ENCODE assay signal across 8 cellular contexts in genomic region chr19:35959040-35959967, GRCh38. TPM values are rescaled to one million over a fixed set of nuclear protein-coding genes. Genes with fewer than 3 reads are reported as not detected.
DNase-seq lines count a peak whose midpoint lies in the region; ATAC-seq and TF ChIP-seq lines count a peak whose summit lies in the region.

No MANE protein-coding gene starts in this region.

- H3F3A ChIP-seq in PC-9 (ENCODE audit: insufficient read depth, low read depth): no peaks in the 10 kb centered on the region

- TF ChIP-seq CTCF in BE2C (IDR thresholded peaks at IDR 0.05; ENCODE audit: low read depth, low read length) (peak; percentile 29), PC-9 (conservative IDR thresholded peaks at IDR 0.05) (no peak)

- intact Hi-C loops in PC-9 (cut with micrococcal nuclease; ENCODE audit: unreplicated experiment): no loop called here

- no peaks in the 10 kb centered on the region for H3K79me2 ChIP-seq in PC-9 (ENCODE audit: low read depth)

- H3K4me1 ChIP-seq in BE2C (no peaks in the 10 kb centered on the region), iPS DF 6.9 (ENCODE audit: control insufficient read depth, insufficient read depth, low read length) (peaks cover 4% of the 10 kb centered on the region; the same call in 1 of the 2 replicates), PC-9 (replicated peaks; ENCODE audit: insufficient read depth) (no peaks in the 10 kb centered on the region)

- DNase-seq in BE2C: peak; percentile 36
- DNase-seq in NCI-H345 (lab: John Stamatoyannopoulos, UW): peak; percentile 40
- DNase-seq in activated effector memory CD4-positive, alpha-beta T cell treated with anti-CD3 and anti-CD28 coated beads, Interleukin-2, amount 50 U/mL, for 16 hours: peak; percentile 95
- no peak for DNase-seq in iPS DF 6.9 (ENCODE audit: low read depth, low spot score)
- peak; percentile 94 for DNase-seq in stimulated activated CD4-positive, alpha-beta T cell treated with anti-CD3 and anti-CD28 coated beads, Interleukin-2, amount 100 ng/mL, for 4 hours (ENCODE audit: low read depth)
- DNase-seq in PC-9: no peak

- POLR2A ChIA-PET in PC-9 (lab: Charles Lee; ENCODE audit: unreplicated experiment): no interaction called here

- H3K9me3 ChIP-seq in BE2C: no peaks in the 10 kb centered on the region
- no peaks in the 10 kb centered on the region for H3K9me3 ChIP-seq in iPS DF 6.9 (ENCODE audit: control insufficient read depth, insufficient read depth, low read length)
- H3K9me3 ChIP-seq in PC-9 (ENCODE audit: insufficient read depth, low read depth): no peaks in the 10 kb centered on the region; the same call in 1 of the 2 replicates

- H3K36me3 ChIP-seq in BE2C (no peaks in the 10 kb centered on the region), iPS DF 6.9 (ENCODE audit: control insufficient read depth, insufficient read depth, low read length) (no peaks in the 10 kb centered on the region), PC-9 (ENCODE audit: low read depth) (no peaks in the 10 kb centered on the region)

- H2AFZ ChIP-seq in PC-9: no peak overlapping the region

- no peaks in the 10 kb centered on the region for H3K9me2 ChIP-seq in PC-9 (ENCODE audit: insufficient read depth)

- ATAC-seq in GM21825 (IDR thresholded peaks at IDR 0.05; ENCODE audit: unreplicated experiment) (no peak), HG02759 (IDR thresholded peaks at IDR 0.05; ENCODE audit: unreplicated experiment) (no peak)

- no peak overlapping the region for H3K4me2 ChIP-seq in PC-9

- WGBS in iPS DF 6.9 (ENCODE audit: insufficient coverage, insufficient read length): no CpG with 5 or more reads among the region's 97 CpGs

- H3K4me3 ChIP-seq in BE2C (ENCODE audit: low read depth, low read length): peak overlapping the region; percentile 26
- H3K4me3 ChIP-seq in iPS DF 6.9 (ENCODE audit: low read length): peak overlapping the region; percentile 6; the same call in 1 of the 2 replicates
- no peak overlapping the region for H3K4me3 ChIP-seq in PC-9

- H3K27me3 ChIP-seq in BE2C: peaks cover 16% of the 10 kb centered on the region
- H3K27me3 ChIP-seq in iPS DF 6.9 (ENCODE audit: control insufficient read depth, insufficient read depth, low read length): peaks cover 18% of the 10 kb centered on the region; the same call in 1 of the 2 replicates
- H3K27me3 ChIP-seq in PC-9 (ENCODE audit: insufficient read depth, low read depth): peaks cover 27% of the 10 kb centered on the region

- CTCF ChIA-PET in PC-9 (lab: Charles Lee): interaction anchor here (0.5 kb wide), 1 partner anchor 265 kb away, joined by 3 read pairs; no protein-coding TSS in a partner anchor

- no TSS peak for BruUV-seq in PC-9 (replicated peaks; lab: Mats Ljungman, UMichigan)

- H3K27ac ChIP-seq in iPS DF 6.9 (ENCODE audit: low read length): no peak overlapping the region
- no peak overlapping the region for H3K27ac ChIP-seq in PC-9

- no peaks in the 10 kb centered on the region for H4K20me1 ChIP-seq in PC-9 (ENCODE audit: insufficient read depth)

RNA-seq across cellular contexts. Expression of gene LRFN3, which starts 23.1 kb away (rescaled TPM):
- 21.5 TPM for polyA plus RNA-seq in BE2C (2012; ENCODE audit: insufficient read depth, insufficient read length, low read depth)
- 10.5 and 14.7 TPM in 2 replicates for total RNA-seq in PC-9 (2021)

RNA-seq across cellular contexts. Expression of gene SDHAF1, which starts 35.7 kb away (rescaled TPM):
- 38.6 TPM for polyA plus RNA-seq in BE2C (2012; ENCODE audit: insufficient read depth, insufficient read length, low read depth)
- 16.9 and 22.4 TPM in 2 replicates for total RNA-seq in PC-9 (2021)

RNA-seq across cellular contexts. Expression of gene SYNE4, which starts 49.3 kb away (rescaled TPM):
- polyA plus RNA-seq in BE2C (2012; ENCODE audit: insufficient read depth, insufficient read length, low read depth): 0.31 TPM
- total RNA-seq in PC-9 (2021): 36.6 and 39.5 TPM in 2 replicates

RNA-seq across cellular contexts. Expression of gene TYROBP, which starts 51.2 kb away (rescaled TPM):
- polyA plus RNA-seq in BE2C (2012; ENCODE audit: insufficient read depth, insufficient read length, low read depth): 1.5 TPM
- not detected in 2 replicates for total RNA-seq in PC-9 (2021)

RNA-seq across cellular contexts. Expression of gene ALKBH6, which starts 54.7 kb away (rescaled TPM):
- 24.4 TPM for polyA plus RNA-seq in BE2C (2012; ENCODE audit: insufficient read depth, insufficient read length, low read depth)
- 48.2 and 55.1 TPM in 2 replicates for total RNA-seq in PC-9 (2021)

Comparison
In these comparisons a context has a peak if more than half of its experiments do, and no peak if none do; other contexts are left out.
1. DNase-seq: peak in BE2C (single experiment), NCI-H345 (single experiment), activated effector memory CD4-positive, alpha-beta T cell treated with anti-CD3 and anti-CD28 coated beads, Interleukin-2, amount 50 U/mL, for 16 hours (single experiment) and stimulated activated CD4-positive, alpha-beta T cell treated with anti-CD3 and anti-CD28 coated beads, Interleukin-2, amount 100 ng/mL, for 4 hours (single experiment); none in iPS DF 6.9 (single experiment) and PC-9 (0 of 2).